35 cellular contexts compared by ENCODE assay signal in genomic region chr10:131693766-131694165, GRCh38.
"Had no signal": no experiment of that assay in that cellular context is flagged by ENCODE, and none has a peak within 500 bp of the region (broad histone marks: within the 10 kb centered on the region; RNA-seq: fewer than 3 reads in every experiment).

No MANE protein-coding gene starts in this region.

- H3K4me1 ChIP-seq: Peyer's patch had no signal

- H3K27ac Mint-ChIP-seq: activated B cell treated with CpG ODN at 0.5 μM for 24 hours; activated CD4-positive, alpha-beta memory T cell treated with anti-CD3 and anti-CD28 coated beads for 36 hours; activated naive CD4-positive, alpha-beta T cell treated with anti-CD3 and anti-CD28 coated beads for 36 hours; activated naive CD8-positive, alpha-beta T cell; activated naive CD8-positive, alpha-beta T cell treated with anti-CD3 and anti-CD28 coated beads, Interleukin-2, amount 50 U/mL, for 24 hours; activated T-helper 1 cell treated with anti-CD3 and anti-CD28 coated beads, Interleukin-12 subunit alpha, Interleukin-12 subunit beta, Interleukin-2, Interleukin-4 antibody, amounts not matched to agents 30 ng/mL and 10 ng/mL and 1 ng/mL, durations not matched to agents 14 hours and 24 hours and 36 hours; IgD-negative memory B cell had no signal

- H3K9me3 Mint-ChIP-seq: activated B cell treated with CpG ODN at 0.5 μM for 24 hours; activated naive CD4-positive, alpha-beta T cell treated with anti-CD3 and anti-CD28 coated beads for 36 hours; activated T-cell treated with anti-CD3 and anti-CD28 coated beads, Interleukin-2, amount 50 U/mL, for 4 hours; activated T-helper 1 cell treated with anti-CD3 and anti-CD28 coated beads, Interleukin-12 subunit alpha, Interleukin-12 subunit beta, Interleukin-2, Interleukin-4 antibody, amounts not matched to agents 30 ng/mL and 10 ng/mL and 1 ng/mL, durations not matched to agents 14 hours and 24 hours and 36 hours had no signal

- ATAC-seq: activated naive CD8-positive, alpha-beta T cell treated with anti-CD3 and anti-CD28 coated beads, Interleukin-2, amount 50 U/mL, for 24 hours; activated T-cell treated with anti-CD3 and anti-CD28 coated beads, Interleukin-2, amount 50 U/mL, for 4 hours; PC-3 had no signal

- H3K9me3 ChIP-seq: Peyer's patch had no signal

- DNase-seq: activated B cell treated with CpG ODN at 0.5 μM for 24 hours; activated CD4-positive, alpha-beta memory T cell treated with anti-CD3 and anti-CD28 coated beads for 36 hours; activated CD4-positive, alpha-beta T cell treated with anti-CD3 and anti-CD28 coated beads for 4 hours; activated CD4-positive, alpha-beta T cell treated with anti-CD3 and anti-CD28 coated beads, Interleukin-2, amount 50 U/mL, for 1 hour; activated CD4-positive, CD25-positive, alpha-beta regulatory T cell treated with anti-CD3 and anti-CD28 coated beads, Interleukin-2, amount 50 U/mL, for 72 hours; activated CD8-positive, alpha-beta memory T cell treated with anti-CD3 and anti-CD28 coated beads, Interleukin-2, amount 50 U/mL, for 4 hours; activated gamma-delta T cell treated with Interleukin-2 at 50 U/mL for 16 hours; activated naive CD4-positive, alpha-beta T cell treated with anti-CD3 and anti-CD28 coated beads for 36 hours; activated naive CD8-positive, alpha-beta T cell treated with anti-CD3 and anti-CD28 coated beads, Interleukin-2, amount 50 U/mL, for 24 hours; activated T-cell treated with anti-CD3 and anti-CD28 coated beads for 4 hours; activated T-cell treated with anti-CD3 and anti-CD28 coated beads, Interleukin-2, amount 50 U/mL, for 4 hours; Karpas-422; KBM-7; NCI-H1105; NCI-H1417 treated with DMSO at 0.1 percent for 48 hours; NCI-H187 treated with DMSO at 0.1 percent for 48 hours; NCI-H2081; NCI-H2171 treated with DMSO at 0.1 percent for 48 hours; NCI-H2227 treated with DMSO at 0.1 percent for 48 hours; NCI-H446 treated with DMSO at 0.1 percent for 48 hours; NCI-H524; NK-92 treated with Interleukin-12 subunit alpha and Interleukin-12 subunit beta, amount 100 ng/mL, for 24 hours; PC-3; Peyer's patch; RPMI8226; SIG-M5; SW 1271; T-helper 1 cell; T-helper 2 cell; T-helper 9 cell had no signal

- H3K36me3 ChIP-seq: cardiac muscle cell, Peyer's patch had no signal

- H3K4me1 Mint-ChIP-seq: activated B cell treated with CpG ODN at 0.5 μM for 24 hours; activated naive CD8-positive, alpha-beta T cell treated with anti-CD3 and anti-CD28 coated beads, Interleukin-2, amount 50 U/mL, for 24 hours had no signal

- H3K27me3 ChIP-seq: Peyer's patch had no signal

- H3K27ac ChIP-seq: cardiac muscle cell, Peyer's patch, VCaP had no signal

- H3K4me3 ChIP-seq: cardiac muscle cell, Peyer's patch had no signal

- H3K4me3 Mint-ChIP-seq: activated B cell treated with CpG ODN at 0.5 μM for 24 hours; activated CD4-positive, alpha-beta memory T cell treated with anti-CD3 and anti-CD28 coated beads for 36 hours; activated naive CD4-positive, alpha-beta T cell treated with anti-CD3 and anti-CD28 coated beads for 36 hours; activated naive CD8-positive, alpha-beta T cell; activated naive CD8-positive, alpha-beta T cell treated with anti-CD3 and anti-CD28 coated beads, Interleukin-2, amount 50 U/mL, for 24 hours; activated T-cell treated with anti-CD3 and anti-CD28 coated beads, Interleukin-2, amount 50 U/mL, for 4 hours; activated T-helper 1 cell treated with anti-CD3 and anti-CD28 coated beads, Interleukin-12 subunit alpha, Interleukin-12 subunit beta, Interleukin-2, Interleukin-4 antibody, amounts not matched to agents 30 ng/mL and 10 ng/mL and 1 ng/mL, durations not matched to agents 14 hours and 24 hours and 36 hours; IgD-negative memory B cell had no signal

- H3K27me3 Mint-ChIP-seq: activated B cell treated with CpG ODN at 0.5 μM for 24 hours, IgD-negative memory B cell had no signal

- H3K36me3 Mint-ChIP-seq: activated CD4-positive, alpha-beta memory T cell treated with anti-CD3 and anti-CD28 coated beads for 36 hours; activated naive CD8-positive, alpha-beta T cell had no signal
